In genomic region chr10:92868557-92868956, GRCh38 we compare ENCODE assay signal across 2 cellular contexts.
TF ChIP-seq lines count a peak whose summit lies in the region.

No MANE protein-coding gene starts in this region.

TF ChIP-seq in HepG2, 621 proteins besides CTCF, POLR2A, EP300 and RAD21:
- peak; percentile 52 for TF ChIP-seq HNRNPK (IDR thresholded peaks at IDR 0.05; ENCODE audit: low read depth, low read length, poor library complexity, severe bottlenecking)
- TF ChIP-seq SP5 (CRISPR knock-in tag; IDR thresholded peaks at IDR 0.05; ENCODE audit: borderline replicate concordance, low read depth): no peak

TF ChIP-seq in K562, 482 proteins besides CTCF, POLR2A, EP300 and RAD21:
- TF ChIP-seq CBX3 (IDR thresholded peaks at IDR 0.05; ENCODE audit: borderline replicate concordance in 1 of 2, low read length in 2 of 2) (no peak), ZNF384 (IDR thresholded peaks at IDR 0.05; ENCODE audit: low read depth, low read length) (peak; percentile 49; the same call in 1 of the 2 replicates)
